Comparison of ENCODE assay signal across 1 cellular context in the genomic region with DNA sequence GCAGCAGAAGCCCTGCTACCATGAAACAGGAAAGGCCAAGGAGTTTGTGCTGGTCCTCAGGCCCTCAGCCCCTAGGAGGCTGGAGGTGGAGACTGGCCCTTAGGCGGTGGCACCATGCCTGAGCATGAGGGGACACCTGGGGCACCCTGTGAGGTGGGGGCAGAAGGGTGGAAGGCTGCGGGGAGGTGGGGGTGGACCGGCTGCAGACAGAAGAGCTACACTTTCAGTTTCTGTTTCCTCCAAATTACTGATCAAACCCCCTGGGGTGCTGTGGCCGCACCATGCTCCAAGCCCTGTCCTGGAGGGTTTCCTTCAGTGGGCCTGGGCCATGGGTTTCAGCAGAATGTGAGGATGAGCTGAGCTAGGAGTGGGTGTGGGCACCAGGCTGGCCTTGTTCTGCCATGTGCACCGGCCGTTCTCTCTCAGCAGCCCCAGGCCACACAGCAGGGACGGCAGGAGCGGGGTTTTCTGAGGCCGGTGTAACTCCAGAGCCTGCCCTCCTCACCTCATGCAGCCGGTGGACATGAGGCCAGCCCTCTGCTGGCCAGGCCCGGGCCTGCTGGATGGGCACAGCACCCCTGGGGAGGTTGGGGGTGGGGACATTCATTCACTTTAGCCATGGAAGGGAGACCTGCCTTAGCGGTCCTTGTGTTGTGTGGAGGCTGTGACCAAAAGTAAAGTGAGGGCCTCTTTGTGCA.
TF ChIP-seq lines count a peak whose summit lies in the region.

No MANE protein-coding gene starts in this region.

TF ChIP-seq in H1, 55 proteins besides CTCF, POLR2A, EP300 and RAD21:
- TF ChIP-seq, protein P1, sequence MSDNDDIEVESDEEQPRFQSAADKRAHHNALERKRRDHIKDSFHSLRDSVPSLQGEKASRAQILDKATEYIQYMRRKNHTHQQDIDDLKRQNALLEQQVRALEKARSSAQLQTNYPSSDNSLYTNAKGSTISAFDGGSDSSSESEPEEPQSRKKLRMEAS (IDR thresholded peaks at IDR 0.05), result peak; percentile 16; the same call in 1 of the 2 replicates
- TF ChIP-seq SIRT6 (IDR thresholded peaks at IDR 0.05; ENCODE audit: low read length), result no peak
TF ChIP-seq in H1: peak in this region for 1.
